Comparison of ENCODE assay signal across 10 cellular contexts in genomic region chr17:74742153-74742515, GRCh38. TPM values are rescaled to one million over a fixed set of nuclear protein-coding genes. Genes with fewer than 3 reads are reported as not detected.
DNase-seq lines count a peak whose midpoint lies in the region; ATAC-seq and TF ChIP-seq lines count a peak whose summit lies in the region.
"Had no signal": no experiment of that assay in that cellular context is flagged by ENCODE, and none has a peak within 500 bp of the region (broad histone marks: within the 10 kb centered on the region; RNA-seq: fewer than 3 reads in every experiment).

No MANE protein-coding gene starts in this region.

- H3K4me1 ChIP-seq in MM.1S (ENCODE audit: low read length) (peaks cover 59% of the 10 kb centered on the region), thymus (ENCODE audit: control insufficient read depth, insufficient read depth, low read length) (peaks cover 47% of the 10 kb centered on the region), psoas muscle (no peaks in the 10 kb centered on the region)

- peaks cover 26% of the 10 kb centered on the region for H3K4me1 Mint-ChIP-seq in Calu3 (ENCODE audit: low read depth, unreplicated experiment)

- H3K4me3 ChIP-seq in MM.1S (ENCODE audit: low read length), result 0 out of 2 replicates have a peak overlapping the region, but pooled peaks have one; percentile 12
- peak overlapping the region; percentile 20 for H3K4me3 ChIP-seq in thymus (ENCODE audit: low read length)
- no peak overlapping the region for H3K4me3 ChIP-seq in psoas muscle

- peaks cover 5% of the 10 kb centered on the region for H3K36me3 Mint-ChIP-seq in Calu3 (ENCODE audit: insufficient read depth, unreplicated experiment)

- H3K9me2 ChIP-seq in MM.1S (replicated peaks; ENCODE audit: insufficient read depth, low read length), result no peaks in the 10 kb centered on the region

- 4% methylated on average over 4 of the region's 4 CpGs for WGBS in thymus
- WGBS in psoas muscle, 3 donors, result 54 to 67% (median 62%) methylated on average over 4 of the region's 4 CpGs

- H2AFZ ChIP-seq in MM.1S (ENCODE audit: low read length), result peak overlapping the region; percentile 36

- no TSS peak for BruUV-seq in Calu3 (replicated peaks; lab: Mats Ljungman, UMichigan)

- intact Hi-C loops in psoas muscle (cut with DNase I) (loop anchor here in 1 of 2 donors (2.0 kb wide), 1 partner anchor 121 kb away; no protein-coding TSS in a partner anchor), Calu3 (cut with micrococcal nuclease; ENCODE audit: unreplicated experiment) (no loop called here)

- CTCF ChIA-PET in Calu3 (lab: Charles Lee), result interaction anchor here (1.4 to 1.5 kb wide), 2 partner anchors 29 to 85 kb away, joined by 4 read pairs; no protein-coding TSS in a partner anchor

- no peaks in the 10 kb centered on the region for H4K20me1 ChIP-seq in MM.1S (ENCODE audit: insufficient read depth, low read length)

- TF ChIP-seq CTCF in MM.1S (IDR thresholded peaks at IDR 0.05; ENCODE audit: low read length), result no peak
- no peak for TF ChIP-seq CTCF in psoas muscle (IDR thresholded peaks at IDR 0.05)
- TF ChIP-seq CTCF in Calu3 (IDR thresholded peaks at IDR 0.05; ENCODE audit: unreplicated experiment), result no peak

- H3K4me3 Mint-ChIP-seq in Calu3 (ENCODE audit: low read depth, unreplicated experiment), result no peak overlapping the region

- H3K36me3 ChIP-seq in MM.1S (replicated peaks; ENCODE audit: insufficient read depth, low read length) (no peaks in the 10 kb centered on the region), thymus (ENCODE audit: control insufficient read depth, insufficient read depth) (no peaks in the 10 kb centered on the region), psoas muscle (ENCODE audit: insufficient read depth in 1 of 2, low read depth in 1 of 2) (no peaks in the 10 kb centered on the region)

- DNase-seq in activated gamma-delta T cell treated with Interleukin-2 at 50 U/mL for 16 hours (peak; percentile 79), activated gamma-delta T cell (lab: John Stamatoyannopoulos, UW) (no peak), MM.1S (peak; percentile 93), psoas muscle (no peak), Calu3 (no peak), SK-N-DZ (ENCODE audit: low spot score) (no peak)
- peak; percentile 58 for DNase-seq in activated gamma-delta T cell treated with anti-CD3 and anti-CD28 coated beads, Interleukin-2, amount 50 U/mL, for 16 hours (ENCODE audit: low read depth)

- no peaks in the 10 kb centered on the region for H3K9me3 ChIP-seq in MM.1S (replicated peaks; ENCODE audit: insufficient read depth, low read length)
- H3K9me3 ChIP-seq in thymus (ENCODE audit: control insufficient read depth), result no peaks in the 10 kb centered on the region
- no peaks in the 10 kb centered on the region for H3K9me3 ChIP-seq in psoas muscle

- no peak for ATAC-seq in psoas muscle

- peaks cover 31% of the 10 kb centered on the region for H3F3A ChIP-seq in MM.1S (ENCODE audit: insufficient read depth, low read length)

- H3K27ac ChIP-seq in MM.1S (ENCODE audit: low read length) (peak overlapping the region; percentile 90), thymus (ENCODE audit: low read depth) (peak overlapping the region; percentile 99), psoas muscle (no peak overlapping the region)

- peak overlapping the region; percentile 47 for H3K9ac ChIP-seq in MM.1S (ENCODE audit: low read length)

- H3K79me2 ChIP-seq in MM.1S (ENCODE audit: low read length), result peaks cover 29% of the 10 kb centered on the region

- no peaks in the 10 kb centered on the region for H3K9me3 Mint-ChIP-seq in Calu3 (ENCODE audit: low read depth, unreplicated experiment)

- peak overlapping the region; percentile 50; the same call in 1 of the 2 replicates for H3K4me2 ChIP-seq in MM.1S (ENCODE audit: low read depth, low read length)

- H3K27me3 Mint-ChIP-seq in Calu3 (ENCODE audit: unreplicated experiment), result peaks cover 63% of the 10 kb centered on the region

- H3K27ac Mint-ChIP-seq in Calu3 (ENCODE audit: unreplicated experiment), result no peak overlapping the region

- H3K27me3 ChIP-seq in MM.1S (replicated peaks; ENCODE audit: insufficient read depth, low read length) (no peaks in the 10 kb centered on the region), thymus (ENCODE audit: control insufficient read depth, insufficient read depth) (no peaks in the 10 kb centered on the region), psoas muscle (ENCODE audit: insufficient read depth in 3 of 3, low read length in 2 of 3) (peaks cover 0 to 41% (median 14%) of the 10 kb centered on the region in 3 donors)

RNA-seq across cellular contexts. Expression of gene RAB37, which starts 5.1 kb away (rescaled TPM):
- polyA plus RNA-seq in thymus (29.3 TPM), psoas muscle (under 1 TPM; 0.69 to 0.82 (median 0.75) TPM)
- total RNA-seq in psoas muscle (under 1 TPM; 0.62 to 0.78 (median 0.67) TPM), Calu3 (2022) (0.21 TPM in 1 of 2 replicates, not detected in the other)
- 0.08 and 0.16 TPM in 2 replicates for polyA plus RNA-seq in SK-N-DZ (2014; cell fraction: cytosol; rRNA removed)
- polyA plus RNA-seq in SK-N-DZ (2014; cell fraction: nucleus; rRNA removed), result 0.30 TPM in 2 replicates
- total RNA-seq: RPMI7951 had no signal

RNA-seq across cellular contexts. Expression of gene NHERF1, which starts 6.3 kb away (rescaled TPM):
- polyA plus RNA-seq in thymus (56.6 TPM), psoas muscle (10 to 100 TPM in 1 of 3 donors, 1 to 10 TPM in 2; 2.4 to 37.1 (median 3.1) TPM)
- total RNA-seq in psoas muscle (10 to 100 TPM in 1 of 4 donors, 1 to 10 TPM in 3; 3.9 to 16.6 (median 4.9) TPM), Calu3 (2022) (114 and 143 TPM in 2 replicates)
- 25.8 and 39.1 TPM in 2 replicates for polyA plus RNA-seq in SK-N-DZ (2014; cell fraction: cytosol; rRNA removed)
- 15.7 and 16.5 TPM in 2 replicates for polyA plus RNA-seq in SK-N-DZ (2014; cell fraction: nucleus; rRNA removed)

RNA-seq across cellular contexts. Expression of gene CD300LF, which starts 29.4 kb away (rescaled TPM):
- 6.0 TPM for polyA plus RNA-seq in thymus
- under 1 TPM in 2 of 4 donors, not detected in 2; 0.32 to 0.39 TPM for total RNA-seq in psoas muscle
- under 1 TPM in 2 of 3 donors, not detected in 1; 0.09 to 0.16 TPM for polyA plus RNA-seq in psoas muscle
- total RNA-seq in Calu3 (2022), result not detected in 2 replicates
- not detected in 2 replicates for polyA plus RNA-seq in SK-N-DZ (2014; cell fraction: cytosol; rRNA removed)
- not detected in 2 replicates for polyA plus RNA-seq in SK-N-DZ (2014; cell fraction: nucleus; rRNA removed)
- total RNA-seq: fibroblast of lung, RPMI7951 had no signal
- polyA plus RNA-seq: fibroblast of lung had no signal

RNA-seq across cellular contexts. Expression of gene NAT9, which starts 34.0 kb away (rescaled TPM):
- polyA plus RNA-seq in thymus (31.1 TPM), psoas muscle (10 to 100 TPM; 25.8 to 52.5 (median 25.8) TPM)
- total RNA-seq in psoas muscle (10 to 100 TPM; 15.2 to 32.8 (median 19.9) TPM), Calu3 (2022) (66.5 and 74.7 TPM in 2 replicates)
- polyA plus RNA-seq in SK-N-DZ (2014; cell fraction: cytosol; rRNA removed), result 71.2 and 88.7 TPM in 2 replicates
- polyA plus RNA-seq in SK-N-DZ (2014; cell fraction: nucleus; rRNA removed), result 564 and 609 TPM in 2 replicates

Comparison
In these comparisons a context has a peak if more than half of its experiments do, and no peak if none do; other contexts are left out.
1. DNase-seq: peak in activated gamma-delta T cell treated with Interleukin-2 at 50 U/mL for 16 hours (single experiment), MM.1S (single experiment) and activated gamma-delta T cell treated with anti-CD3 and anti-CD28 coated beads, Interleukin-2, amount 50 U/mL, for 16 hours (single experiment); none in activated gamma-delta T cell (single experiment), psoas muscle (0 of 2), Calu3 (single experiment) and SK-N-DZ (single experiment).